ENCODE assay signal across 8 cellular contexts in the genomic region with DNA sequence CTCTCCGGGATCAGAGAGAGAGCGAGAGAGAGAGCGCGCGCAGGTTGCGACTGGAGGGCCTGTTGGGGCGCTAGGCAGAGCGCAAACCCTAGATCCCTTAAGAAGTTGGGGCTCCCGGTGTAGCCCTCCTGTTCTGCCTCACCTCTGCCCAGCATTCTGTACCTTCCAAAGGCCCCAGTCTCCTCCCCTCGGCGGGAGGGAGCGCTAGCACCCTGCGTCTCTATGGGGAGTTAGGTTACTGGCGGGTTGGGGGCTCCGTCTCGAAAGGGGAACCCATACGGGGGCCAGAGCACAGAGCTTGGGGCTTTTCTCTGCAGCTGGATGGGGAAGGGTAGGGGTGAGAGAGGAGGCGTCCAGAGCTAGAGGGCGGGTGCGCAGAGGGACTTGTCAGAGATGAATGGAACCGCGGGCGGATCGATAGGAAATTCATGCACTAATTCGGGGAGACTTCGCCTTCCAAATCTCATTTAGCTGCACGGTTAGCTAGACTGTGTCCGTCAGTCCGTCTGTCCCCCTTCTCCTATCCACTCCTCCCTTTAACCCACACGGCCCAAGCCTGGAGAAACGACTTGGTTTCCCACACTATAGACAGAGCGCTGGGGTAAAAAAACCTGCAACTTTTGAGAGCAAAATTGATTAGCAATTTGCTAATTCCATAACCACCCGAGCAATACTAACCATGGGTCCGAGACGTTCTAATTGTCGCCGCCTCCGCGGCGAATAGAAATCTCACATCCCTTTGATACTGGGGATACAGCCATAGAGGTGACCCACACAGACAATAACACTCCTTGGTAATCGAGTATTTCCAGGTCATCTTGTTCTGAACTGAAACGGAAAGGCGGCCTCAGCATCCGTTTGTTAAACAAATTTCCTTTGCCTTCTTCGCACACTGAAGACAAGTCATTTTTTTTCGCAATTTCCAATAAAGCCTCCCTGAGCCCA. TPM values are rescaled to one million over a fixed set of nuclear protein-coding genes. Genes with fewer than 3 reads are reported as not detected.
DNase-seq lines count a peak whose midpoint lies in the region; ATAC-seq and FAIRE-seq lines count a peak whose summit lies in the region.

No MANE protein-coding gene starts in this region.

- DNase-seq in GM18507 (ENCODE audit: extremely low spot score, insufficient read length, low read depth) (no peak), adipocyte (ENCODE audit: low read depth) (no peak), NCI-H1417 (lab: John Stamatoyannopoulos, UW) (no peak), anterior cingulate cortex (lab: John Stamatoyannopoulos, UW) (no peak), NCI-H524 treated with DMSO at 0.1 percent for 48 hours (lab: John Stamatoyannopoulos, UW) (no peak)
- no peak for DNase-seq in stimulated activated CD4-positive, alpha-beta T cell treated with anti-CD3 and anti-CD28 coated beads, Interleukin-12 subunit alpha, Interleukin-12 subunit beta, amount 100 ng/mL, for 4 hours

- H3K4me1 ChIP-seq in adipocyte (ENCODE audit: control insufficient read depth, insufficient read depth, low read length) (peaks cover 56% of the 10 kb centered on the region), mesodermal cell (ENCODE audit: control insufficient read depth, insufficient read depth, low read length, poor library complexity, severe bottlenecking) (peaks cover 16% of the 10 kb centered on the region)

- H3K4me3 ChIP-seq in adipocyte (ENCODE audit: low read length) (peak overlapping the region; percentile 87), mesodermal cell (ENCODE audit: extremely low read depth, insufficient read depth, low read length, poor library complexity, severe bottlenecking) (peak overlapping the region; percentile 37)

- WGBS in mesodermal cell (ENCODE audit: insufficient coverage in 2 of 2), 2 experiments, result 1 to 3% methylated on average over 27 to 34 of the region's 46 CpGs

- peak overlapping the region; percentile 93 for H3K9ac ChIP-seq in adipocyte (ENCODE audit: low read length)

- no peaks in the 10 kb centered on the region for H3K36me3 ChIP-seq in adipocyte (ENCODE audit: control insufficient read depth, insufficient read depth, low read length, severe bottlenecking)
- no peaks in the 10 kb centered on the region for H3K36me3 ChIP-seq in mesodermal cell (ENCODE audit: control insufficient read depth, insufficient read depth, low read length)

- ATAC-seq in HG02938 (IDR thresholded peaks at IDR 0.05; ENCODE audit: unreplicated experiment), result peak; percentile 13

- FAIRE-seq in GM18507 (lab: Jason Lieb, UNC), result peak; percentile 71

- no peaks in the 10 kb centered on the region for H3K27me3 ChIP-seq in adipocyte (replicated peaks; ENCODE audit: control insufficient read depth, insufficient read depth, low read length)

- H3K27ac ChIP-seq in mesodermal cell (ENCODE audit: low read depth, low read length, severe bottlenecking), result peak overlapping the region; percentile 55

- no peaks in the 10 kb centered on the region for H3K9me3 ChIP-seq in adipocyte (ENCODE audit: control insufficient read depth, low read length)
- H3K9me3 ChIP-seq in mesodermal cell (ENCODE audit: control insufficient read depth, low read length), result no peaks in the 10 kb centered on the region

RNA-seq across cellular contexts. Expression of a gene that starts 0.7 kb away (rescaled TPM):
- polyA plus RNA-seq in mesodermal cell (2013, experiment 1 of 2), result 6.6 TPM
- polyA plus RNA-seq in mesodermal cell (2013, experiment 2 of 2), result 7.8 TPM

RNA-seq across cellular contexts. Expression of a gene that starts 11.2 kb away (rescaled TPM):
- polyA plus RNA-seq in mesodermal cell (2013, experiment 1 of 2), result 28.7 TPM
- 27.8 TPM for polyA plus RNA-seq in mesodermal cell (2013, experiment 2 of 2)

RNA-seq across cellular contexts. Expression of a gene that starts 14.7 kb away (rescaled TPM):
- 13.7 TPM for polyA plus RNA-seq in mesodermal cell (2013, experiment 1 of 2)
- polyA plus RNA-seq in mesodermal cell (2013, experiment 2 of 2), result 15.0 TPM

RNA-seq across cellular contexts. Expression of a gene that starts 25.9 kb away (rescaled TPM):
- polyA plus RNA-seq in mesodermal cell (2013, experiment 1 of 2), result 38.9 TPM
- polyA plus RNA-seq in mesodermal cell (2013, experiment 2 of 2), result 49.8 TPM

RNA-seq across cellular contexts. Expression of a gene that starts 31.9 kb away (rescaled TPM):
- polyA plus RNA-seq in mesodermal cell (2013, experiment 1 of 2), result 10.4 TPM
- polyA plus RNA-seq in mesodermal cell (2013, experiment 2 of 2), result 19.8 TPM
